In the genomic region with DNA sequence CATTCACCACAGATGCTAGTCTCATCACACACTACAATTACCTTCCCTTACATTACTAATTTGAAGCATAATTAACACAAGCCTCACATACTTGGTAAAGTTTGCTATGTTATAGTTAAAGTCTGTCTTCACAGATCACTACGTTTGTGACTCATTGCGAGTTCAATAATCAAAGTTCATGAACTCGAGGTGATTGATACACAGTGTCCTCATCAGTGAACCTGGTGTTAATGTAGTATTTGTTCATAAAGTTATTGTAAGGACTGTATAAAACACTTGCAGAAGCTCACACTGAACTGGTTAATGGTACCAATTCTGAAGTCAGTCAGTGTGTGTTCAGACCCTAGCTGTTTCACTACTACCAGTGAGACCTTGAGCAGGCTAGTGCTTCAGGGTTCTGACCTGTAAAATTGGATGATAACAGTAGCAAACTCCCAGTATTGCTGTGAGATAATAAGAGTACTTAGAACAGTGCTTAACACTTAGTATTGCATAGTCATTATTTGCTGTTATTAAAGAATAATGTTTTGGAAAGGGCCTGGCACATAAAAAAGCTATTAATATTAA, we compare ENCODE assay signal across 28 cellular contexts.
"Had no signal": no experiment of that assay in that cellular context is flagged by ENCODE, and none has a peak within 500 bp of the region (broad histone marks: within the 10 kb centered on the region; RNA-seq: fewer than 3 reads in every experiment).

No MANE protein-coding gene starts in this region.

- H3K27ac ChIP-seq: colonic mucosa, coronary artery, dorsolateral prefrontal cortex, epithelial cell of prostate, esophagus muscularis mucosa, esophagus squamous epithelium, foreskin keratinocyte, gastrocnemius medialis, gastroesophageal sphincter, heart left ventricle, heart right ventricle had no signal

- H3K27me3 ChIP-seq: colonic mucosa, dorsolateral prefrontal cortex, esophagus muscularis mucosa, esophagus squamous epithelium, foreskin keratinocyte, gastrocnemius medialis, gastroesophageal sphincter, heart left ventricle, heart right ventricle had no signal

- H3K36me3 ChIP-seq: colonic mucosa, esophagus muscularis mucosa, esophagus squamous epithelium, gastrocnemius medialis, gastroesophageal sphincter, heart left ventricle, heart right ventricle had no signal

- ATAC-seq: effector memory CD8-positive, alpha-beta T cell; esophagus mucosa; foreskin keratinocyte; gastrocnemius medialis; gastroesophageal sphincter; heart left ventricle; heart right ventricle had no signal

- FAIRE-seq: colon, endometrium, endothelial cell of umbilical vein, frontal cortex had no signal

- H3K9me3 ChIP-seq: colonic mucosa, esophagus muscularis mucosa, gastrocnemius medialis, gastroesophageal sphincter, heart left ventricle, heart right ventricle had no signal

- H3K4me3 ChIP-seq: colonic mucosa, coronary artery, dorsolateral prefrontal cortex, esophagus muscularis mucosa, esophagus squamous epithelium, gastrocnemius medialis, gastroesophageal sphincter, heart left ventricle, heart right ventricle had no signal

- H3K4me1 ChIP-seq: colonic mucosa, esophagus muscularis mucosa, esophagus squamous epithelium, foreskin keratinocyte, gastrocnemius medialis, gastroesophageal sphincter, heart left ventricle, heart right ventricle had no signal

- DNase-seq: colonic mucosa; cortex of kidney; dermis blood vessel endothelial cell; dorsolateral prefrontal cortex; effector CD4-positive, alpha-beta T cell; effector CD8-positive, alpha-beta T cell; effector memory CD4-positive, alpha-beta T cell; effector memory CD8-positive, alpha-beta T cell; endodermal cell; erythroblast; esophagus squamous epithelium; foreskin fibroblast; foreskin keratinocyte; foreskin melanocyte; gastrocnemius medialis; glutamatergic neuron; head of caudate nucleus; heart left ventricle; heart right ventricle had no signal
